ENCODE assay signal across 7 cellular contexts in the genomic region with DNA sequence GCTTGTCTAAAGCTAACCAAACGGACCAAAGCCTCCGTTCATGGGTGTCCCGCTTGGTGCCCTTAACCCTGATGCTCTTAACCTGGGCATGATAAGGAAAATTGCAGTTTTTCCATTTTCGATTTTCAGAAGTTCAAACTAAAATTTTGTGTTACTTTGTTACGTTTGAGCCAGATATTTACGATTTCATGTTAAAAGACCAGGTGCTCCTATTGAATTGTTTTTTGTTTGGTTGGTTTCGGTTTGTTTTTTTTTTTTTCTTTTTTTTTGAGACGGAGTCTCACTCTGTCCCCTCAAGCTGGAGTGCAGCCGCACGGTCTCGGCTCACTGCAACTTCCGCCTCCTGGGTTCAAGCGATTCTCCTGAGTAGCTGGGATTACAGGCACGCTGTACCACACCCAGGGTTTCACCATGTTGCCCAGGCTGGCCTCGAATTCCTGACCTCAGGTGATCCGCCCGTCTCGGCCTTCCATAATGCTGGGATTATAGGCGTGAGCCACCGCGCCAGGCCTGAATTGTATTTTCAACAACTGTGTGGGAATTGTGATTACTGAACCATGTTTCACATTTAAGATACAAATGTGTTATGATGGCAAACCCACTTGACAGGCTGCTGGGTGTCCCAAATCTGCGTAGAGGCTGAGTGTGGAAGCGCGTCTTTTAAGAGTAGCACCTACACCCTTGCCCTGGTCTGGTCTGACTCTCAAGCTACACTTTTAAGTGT. TPM values are rescaled to one million over a fixed set of nuclear protein-coding genes. Genes with fewer than 3 reads are reported as not detected.
A peak's percentile ranks its signal among the peaks of the same experiment; 100 is the strongest.
DNase-seq lines count a peak whose midpoint lies in the region; ATAC-seq and TF ChIP-seq lines count a peak whose summit lies in the region.

No MANE protein-coding gene starts in this region.

- no peaks in the 10 kb centered on the region for H3K36me3 ChIP-seq in GM23248 (ENCODE audit: low read depth)
- no peaks in the 10 kb centered on the region for H3K36me3 ChIP-seq in SJSA1
- H3K36me3 ChIP-seq in fibroblast of lung (ENCODE audit: control insufficient read depth, insufficient read depth, low read length): no peaks in the 10 kb centered on the region
- H3K36me3 ChIP-seq in sigmoid colon: no peaks in the 10 kb centered on the region

- in situ Hi-C loops in GM23248 (cut with MboI): no loop called here

- H3K4me1 ChIP-seq in GM23248 (ENCODE audit: insufficient read depth): peaks cover 10% of the 10 kb centered on the region
- H3K4me1 ChIP-seq in SJSA1 (replicated peaks): 0 out of 2 replicates have a peak, but pooled peaks cover 3% of the 10 kb centered on the region
- H3K4me1 ChIP-seq in fibroblast of lung (ENCODE audit: control insufficient read depth, extremely low read depth, insufficient read depth, low read length): no peaks in the 10 kb centered on the region
- peaks cover 0 to 37% (median 29%) of the 10 kb centered on the region in 4 donors for H3K4me1 ChIP-seq in sigmoid colon

- H3K4me3 ChIP-seq in GM23248 (peak overlapping the region; percentile 86), SJSA1 (peak overlapping the region; percentile 73), fibroblast of lung (replicated peaks in 1 of 4; ENCODE audit: control extremely low read depth in 1 of 4, insufficient read depth in 1 of 4, low read depth in 3 of 4, low read length in 4 of 4) (peak overlapping the region; percentile 58 to 73 (median 63)), sigmoid colon (peak overlapping the region; percentile 40 to 74 (median 68))

- no peaks in the 10 kb centered on the region for H3K27me3 ChIP-seq in GM23248 (replicated peaks; ENCODE audit: insufficient read depth)
- no peaks in the 10 kb centered on the region for H3K27me3 ChIP-seq in SJSA1 (replicated peaks)
- H3K27me3 ChIP-seq in fibroblast of lung (ENCODE audit: control insufficient read depth, insufficient read depth, low read length): no peaks in the 10 kb centered on the region
- no peaks in the 10 kb centered on the region for H3K27me3 ChIP-seq in sigmoid colon

- no peak for DNase-seq in GM23248
- DNase-seq in SJSA1 (ENCODE audit: low read depth in 1 of 2, low spot score in 2 of 2): no peak
- no peak for DNase-seq in fibroblast of lung (ENCODE audit: low read depth in 2 of 2)
- no peak for DNase-seq in sigmoid colon
- DNase-seq in iPS-NIHi7 (ENCODE audit: extremely low spot score): no peak

- TF ChIP-seq CTCF in fibroblast of lung (conservative IDR thresholded peaks at IDR 0.05 in 1 of 2, IDR thresholded peaks at IDR 0.05 in 1 of 2; ENCODE audit: low read depth in 1 of 2, low read length in 2 of 2) (no peak), sigmoid colon (IDR thresholded peaks at IDR 0.05) (no peak)

- H3K9me3 ChIP-seq in GM23248 (ENCODE audit: low read depth): no peaks in the 10 kb centered on the region
- no peaks in the 10 kb centered on the region for H3K9me3 ChIP-seq in SJSA1 (replicated peaks)
- no peaks in the 10 kb centered on the region for H3K9me3 ChIP-seq in fibroblast of lung (ENCODE audit: control insufficient read depth, insufficient read depth, low read depth, low read length)
- H3K9me3 ChIP-seq in sigmoid colon: no peaks in the 10 kb centered on the region

- H3K9ac ChIP-seq in GM23248 (peak overlapping the region; percentile 89), fibroblast of lung (ENCODE audit: insufficient read depth, low read length) (no peak overlapping the region)

- WGBS in GM23248 (ENCODE audit: low coverage in 1 of 2, low lambda C conversion rate in 2 of 2, missing lambda C conversion rate in 2 of 2), 2 experiments: 81% methylated on average over 20 to 24 of the region's 24 CpGs
- WGBS in sigmoid colon, 2 donors: 80 to 82% methylated on average over 24 of the region's 24 CpGs

- peak overlapping the region; percentile 98 for H3K4me2 ChIP-seq in GM23248 (ENCODE audit: unreplicated experiment)
- H3K4me2 ChIP-seq in fibroblast of lung (ENCODE audit: extremely low read depth, insufficient read depth, low read length): peak overlapping the region; percentile 97

- TF ChIP-seq POLR2A in sigmoid colon (IDR thresholded peaks at IDR 0.05): no peak

- H3K79me2 ChIP-seq in GM23248 (ENCODE audit: insufficient read depth) (no peaks in the 10 kb centered on the region; the same call in 1 of the 2 replicates), fibroblast of lung (ENCODE audit: control insufficient read depth, insufficient read depth, low read length) (no peaks in the 10 kb centered on the region)

- H2AFZ ChIP-seq in GM23248 (peak overlapping the region; percentile 97), fibroblast of lung (ENCODE audit: low read length) (peak overlapping the region; percentile 93)

- no peaks in the 10 kb centered on the region for H3K9me2 ChIP-seq in GM23248 (ENCODE audit: insufficient read depth)

- ATAC-seq in GM21717 (IDR thresholded peaks at IDR 0.05; ENCODE audit: unreplicated experiment) (no peak), GM19035 (IDR thresholded peaks at IDR 0.05; ENCODE audit: unreplicated experiment) (no peak)

- H3F3A ChIP-seq in GM23248 (ENCODE audit: insufficient read depth): no peaks in the 10 kb centered on the region; the same call in 1 of the 2 replicates

- intact Hi-C loops in sigmoid colon (cut with DNase I): loop anchor here (10.0 kb wide), 1 partner anchor 529 kb away; a partner anchor contains a TSS

- H4K20me1 ChIP-seq in GM23248 (ENCODE audit: insufficient read depth) (no peaks in the 10 kb centered on the region), fibroblast of lung (ENCODE audit: control insufficient read depth, extremely low read depth, insufficient read depth, low read length) (no peaks in the 10 kb centered on the region)

- no peak for TF ChIP-seq EP300 in sigmoid colon (IDR thresholded peaks at IDR 0.05)

- H3K27ac ChIP-seq in GM23248: peak overlapping the region; percentile 91
- H3K27ac ChIP-seq in SJSA1: peak overlapping the region; percentile 67
- H3K27ac ChIP-seq in fibroblast of lung (ENCODE audit: insufficient read depth, low read length): peak overlapping the region; percentile 90
- peak overlapping the region; percentile 89 to 93 (median 93) for H3K27ac ChIP-seq in sigmoid colon

RNA-seq across cellular contexts. Expression of a gene that starts 0.9 kb away (rescaled TPM):
- total RNA-seq in GM23248 (2014; rRNA removed; shearing (Covaris generic)): 20.6 and 25.1 TPM in 2 replicates
- polyA plus RNA-seq in GM23248 (2016; fragmentation: Nextera tagmentation; extraction: Ambion mirVana): 14.5 and 17.1 TPM in 2 replicates
- 10.7 and 16.9 TPM in 2 replicates for total RNA-seq in SJSA1 (2014; rRNA removed; shearing (Covaris generic))
- 37.7 and 38.0 TPM in 2 replicates for total RNA-seq in fibroblast of lung
- 22.4 and 27.4 TPM in 2 replicates for polyA plus RNA-seq in fibroblast of lung
- polyA plus RNA-seq in fibroblast of lung (2012): 10.3 and 13.6 TPM in 2 replicates
- polyA minus RNA-seq in fibroblast of lung (ENCODE audit: low replicate concordance): 7.3 and 18.3 TPM in 2 replicates
- 10 to 100 TPM; 25.0 to 37.5 (median 31.9) TPM for total RNA-seq in sigmoid colon
- 10 to 100 TPM in 1 of 3 donors, 1 to 10 TPM in 2; 5.4 to 10.8 (median 7.4) TPM for polyA plus RNA-seq in sigmoid colon

RNA-seq across cellular contexts. Expression of a gene that starts 28.4 kb away (rescaled TPM):
- not detected in 2 replicates for total RNA-seq in GM23248 (2014; rRNA removed; shearing (Covaris generic))
- polyA plus RNA-seq in GM23248 (2016; fragmentation: Nextera tagmentation; extraction: Ambion mirVana) (not detected in 2 replicates), fibroblast of lung (not detected in 2 replicates), sigmoid colon (under 1 TPM in 1 of 3 donors, not detected in 2; 0.07 TPM)
- total RNA-seq in SJSA1 (2014; rRNA removed; shearing (Covaris generic)): not detected in 2 replicates
- total RNA-seq in fibroblast of lung (not detected in 2 replicates), sigmoid colon (not detected)
- not detected in 2 replicates for polyA plus RNA-seq in fibroblast of lung (2012)
- polyA minus RNA-seq in fibroblast of lung (ENCODE audit: low replicate concordance): not detected in 2 replicates
